21 cellular contexts compared by ENCODE assay signal in genomic region chr4:10001757-10002156, GRCh38. TPM values are rescaled to one million over a fixed set of nuclear protein-coding genes. Genes with fewer than 3 reads are reported as not detected.
DNase-seq lines count a peak whose midpoint lies in the region; ATAC-seq, FAIRE-seq and TF ChIP-seq lines count a peak whose summit lies in the region.
"Had no signal": no experiment of that assay in that cellular context is flagged by ENCODE, and none has a peak within 500 bp of the region (broad histone marks: within the 10 kb centered on the region; RNA-seq: fewer than 3 reads in every experiment).

No MANE protein-coding gene starts in this region.

- no peaks in the 10 kb centered on the region for H3K79me1 ChIP-seq in neuronal stem cell (ENCODE audit: low read depth, low read length)

- H3K9me3 ChIP-seq in neuronal stem cell (replicated peaks in 1 of 2; ENCODE audit: control insufficient read depth in 2 of 2, insufficient read depth in 1 of 2, low read depth in 1 of 2, low read length in 2 of 2), result no peaks in the 10 kb centered on the region
- H3K9me3 ChIP-seq: BE2C, Caco-2 had no signal

- no peak for DNase-seq in GM12891 (ENCODE audit: insufficient read length, low spot score)
- no peak for DNase-seq in GM19239 (ENCODE audit: insufficient read length, low spot score)
- no peak for DNase-seq in WTC11 (ENCODE audit: low spot score)
- no peak for DNase-seq in neuronal stem cell (ENCODE audit: low spot score)
- no peak for DNase-seq in foreskin keratinocyte
- DNase-seq: ACHN; BE2C; C1 segment of cervical spinal cord; Caco-2; CD4-positive, CD25-positive, alpha-beta regulatory T cell; HFFc6; IMR-90; KG1 had no signal

- H3K18ac ChIP-seq in neuronal stem cell (ENCODE audit: low read length), result no peak overlapping the region

- H3K23ac ChIP-seq in neuronal stem cell (ENCODE audit: low read depth, low read length, poor library complexity), result no peak overlapping the region

- no peak for TF ChIP-seq POLR2A in GM12891 (IDR thresholded peaks at IDR 0.05; ENCODE audit: low read depth, low read length)

- H3K27me3 Mint-ChIP-seq in WTC11 (ENCODE audit: low read depth), result no peaks in the 10 kb centered on the region; the same call in 1 of the 2 replicates
- H3K27me3 Mint-ChIP-seq: CD4-positive, CD25-positive, alpha-beta regulatory T cell had no signal

- no peaks in the 10 kb centered on the region for H3K36me3 Mint-ChIP-seq in WTC11

- no peaks in the 10 kb centered on the region for H3K4me1 ChIP-seq in neuronal stem cell (ENCODE audit: control insufficient read depth in 2 of 2, insufficient read depth in 1 of 2, low read depth in 1 of 2, low read length in 2 of 2)
- H3K4me1 ChIP-seq in foreskin keratinocyte, result peaks cover 28% of the 10 kb centered on the region

- H2AK5ac ChIP-seq in neuronal stem cell (ENCODE audit: low read depth, low read length), result no peak overlapping the region

- no peak overlapping the region for H3K9ac ChIP-seq in neuronal stem cell (ENCODE audit: low read depth, low read length, poor library complexity)

- H3K4ac ChIP-seq in neuronal stem cell (ENCODE audit: low read length), result no peak overlapping the region

- H3K4me3 Mint-ChIP-seq in WTC11, result no peak overlapping the region
- H3K4me3 Mint-ChIP-seq: CD4-positive, CD25-positive, alpha-beta regulatory T cell; GM23338; HFFc6 had no signal

- H2BK12ac ChIP-seq in neuronal stem cell (ENCODE audit: low read length), result no peak overlapping the region

- H3K36me3 ChIP-seq in neuronal stem cell (replicated peaks in 1 of 2; ENCODE audit: control insufficient read depth in 2 of 2, insufficient read depth in 2 of 2, low read length in 2 of 2), result no peaks in the 10 kb centered on the region
- H3K36me3 ChIP-seq: BE2C had no signal

- CTCF ChIA-PET in WTC11 (lab: Charles Lee), result no interaction called here

- no peak overlapping the region for H3K4me2 ChIP-seq in neuronal stem cell (ENCODE audit: insufficient read depth, low read length, poor library complexity, severe bottlenecking)
- H3K4me2 ChIP-seq: GM23338 had no signal

- no peak overlapping the region for H2BK120ac ChIP-seq in neuronal stem cell (ENCODE audit: low read depth, low read length)

- FAIRE-seq in GM12891 (lab: Jason Lieb, UNC), result peak; percentile 68
- peak; percentile 11 for FAIRE-seq in GM19239 (lab: Jason Lieb, UNC)
- FAIRE-seq: A204.1, D721Med, G401.6, H54 had no signal

- H3K27me3 ChIP-seq in neuronal stem cell (ENCODE audit: control insufficient read depth in 3 of 3, insufficient read depth in 3 of 3, low read depth in 1 of 3, low read length in 3 of 3) (no peaks in the 10 kb centered on the region), foreskin keratinocyte (no peaks in the 10 kb centered on the region)
- H3K27me3 ChIP-seq: BE2C had no signal

- H3K27ac ChIP-seq in neuronal stem cell (replicated peaks; ENCODE audit: low read length) (no peak overlapping the region), foreskin keratinocyte (no peak overlapping the region)
- H3K27ac ChIP-seq: HL-60 had no signal

- H2AFZ ChIP-seq in neuronal stem cell (ENCODE audit: low read length), result no peak overlapping the region
- H2AFZ ChIP-seq: GM23338 had no signal

- H2BK15ac ChIP-seq in neuronal stem cell (ENCODE audit: low read length), result no peak overlapping the region

- H3K27ac Mint-ChIP-seq in WTC11, result no peak overlapping the region
- H3K27ac Mint-ChIP-seq: CD4-positive, CD25-positive, alpha-beta regulatory T cell; GM23338; HFFc6 had no signal

- H2BK5ac ChIP-seq in neuronal stem cell (ENCODE audit: low read length), result no peak overlapping the region

- ATAC-seq in WTC11, result no peak
- ATAC-seq in foreskin keratinocyte, result no peak
- no peak for ATAC-seq in GM21825 (IDR thresholded peaks at IDR 0.05; ENCODE audit: unreplicated experiment)
- ATAC-seq: GM23338, HCT116 had no signal

- no peak overlapping the region for H3K4me3 ChIP-seq in neuronal stem cell (ENCODE audit: low read length in 2 of 2)
- H3K4me3 ChIP-seq: GM23338 had no signal

- H3K4me1 Mint-ChIP-seq in WTC11, result peaks cover 6% of the 10 kb centered on the region
- H3K4me1 Mint-ChIP-seq: CD4-positive, CD25-positive, alpha-beta regulatory T cell; GM23338 had no signal

- TF ChIP-seq CTCF in WTC11 (IDR thresholded peaks at IDR 0.05), result no peak
- no peak for TF ChIP-seq CTCF in foreskin keratinocyte (conservative IDR thresholded peaks at IDR 0.05)

- POLR2A ChIA-PET in WTC11 (lab: Charles Lee), result no interaction called here

- peaks cover 22% of the 10 kb centered on the region for H3K9me3 Mint-ChIP-seq in WTC11
- H3K9me3 Mint-ChIP-seq: GM23338, HFFc6 had no signal

- no peak overlapping the region for H4K8ac ChIP-seq in neuronal stem cell (ENCODE audit: low read depth, low read length)

- WGBS in neuronal stem cell (ENCODE audit: extremely low coverage in 2 of 2, insufficient read length in 2 of 2, insufficient replicate concordance in 1 of 2), 2 donors, result no CpG with 5 or more reads among the region's 4 CpGs

- no peak overlapping the region for H4K91ac ChIP-seq in neuronal stem cell (ENCODE audit: low read depth, low read length, poor library complexity)

- peak overlapping the region; percentile 22 for H3K14ac ChIP-seq in neuronal stem cell (ENCODE audit: low read length)

TF ChIP-seq in GM12891, 5 proteins besides CTCF, POLR2A, EP300 and RAD21:
- no peak for TF ChIP-seq TAF1 (IDR thresholded peaks at IDR 0.05; ENCODE audit: low read depth, low read length)

TF ChIP-seq in WTC11, 78 proteins besides CTCF, POLR2A, EP300 and RAD21:
- TF ChIP-seq ATF1 (CRISPR knock-in tag; IDR thresholded peaks at IDR 0.05), result no peak
- peak; percentile 19; the same call in 1 of the 2 replicates for TF ChIP-seq USF1 (CRISPR knock-in tag; IDR thresholded peaks at IDR 0.05)
- peak; percentile 61; the same call in 1 of the 2 replicates for TF ChIP-seq USF2 (CRISPR knock-in tag; IDR thresholded peaks at IDR 0.05)
TF ChIP-seq in WTC11: peak in this region for 2.

RNA-seq across cellular contexts. Expression of gene SLC2A9, which starts 19.5 kb away (rescaled TPM):
- 0.56 TPM for polyA plus RNA-seq in GM12891 (2012; ENCODE audit: low read depth, missing spikeins)
- total RNA-seq in WTC11 (2021) (0.64 TPM in 1 of 3 replicates, not detected in the others), foreskin keratinocyte (33.2 and 43.9 TPM in 2 replicates)
- 0.06 TPM for polyA plus RNA-seq in neuronal stem cell (2013, experiment 1 of 2)
- polyA plus RNA-seq in neuronal stem cell (2013, experiment 2 of 2), result 0.17 TPM
- polyA plus RNA-seq in foreskin keratinocyte, result 19.0 and 25.4 TPM in 2 replicates

Comparison
In these comparisons a context has a peak if more than half of its experiments do, and no peak if none do; other contexts are left out.
1. RNA of gene SLC2A9, which starts 19.5 kb away (total RNA-seq): 33.2 to 43.9 TPM in foreskin keratinocyte; 0.64 TPM in WTC11; every median in the first group is over 10 times any median in the second.